Comparison of ENCODE assay signal across 26 cellular contexts in genomic region chr12:42285431-42285830, GRCh38.
"Had no signal": no experiment of that assay in that cellular context is flagged by ENCODE, and none has a peak within 500 bp of the region (broad histone marks: within the 10 kb centered on the region; RNA-seq: fewer than 3 reads in every experiment).

No MANE protein-coding gene starts in this region.

- H3K4me2 ChIP-seq: hepatocyte had no signal

- DNase-seq: cortex of kidney; dermis blood vessel endothelial cell; dorsolateral prefrontal cortex; effector CD4-positive, alpha-beta T cell; effector CD8-positive, alpha-beta T cell; effector memory CD4-positive, alpha-beta T cell; effector memory CD8-positive, alpha-beta T cell; endodermal cell; erythroblast; esophagus squamous epithelium; foreskin melanocyte; gastrocnemius medialis; glutamatergic neuron; heart left ventricle; heart right ventricle; hippocampal formation had no signal

- H3K27ac ChIP-seq: coronary artery, dorsolateral prefrontal cortex, epithelial cell of prostate, esophagus muscularis mucosa, esophagus squamous epithelium, foreskin keratinocyte, gastrocnemius medialis, gastroesophageal sphincter, heart left ventricle, heart right ventricle, hepatocyte had no signal

- H3K4me3 ChIP-seq: coronary artery, dorsolateral prefrontal cortex, esophagus muscularis mucosa, esophagus squamous epithelium, gastrocnemius medialis, gastroesophageal sphincter, heart left ventricle, heart right ventricle, hepatocyte had no signal

- ATAC-seq: effector memory CD8-positive, alpha-beta T cell; esophagus mucosa; foreskin keratinocyte; gastrocnemius medialis; gastroesophageal sphincter; heart left ventricle; heart right ventricle had no signal

- H3K9me3 ChIP-seq: esophagus muscularis mucosa, esophagus squamous epithelium, gastrocnemius medialis, gastroesophageal sphincter, heart left ventricle, heart right ventricle had no signal

- H3K4me1 ChIP-seq: esophagus muscularis mucosa, esophagus squamous epithelium, foreskin keratinocyte, gastrocnemius medialis, gastroesophageal sphincter had no signal

- H3K27me3 ChIP-seq: dorsolateral prefrontal cortex, esophagus muscularis mucosa, gastrocnemius medialis, heart left ventricle, hepatocyte had no signal

- H3K79me2 ChIP-seq: hepatocyte had no signal

- H2AFZ ChIP-seq: hepatocyte had no signal

- H3K36me3 ChIP-seq: esophagus muscularis mucosa, esophagus squamous epithelium, gastrocnemius medialis, gastroesophageal sphincter, heart left ventricle, heart right ventricle had no signal

- FAIRE-seq: endometrium, endothelial cell of umbilical vein, frontal cortex had no signal
